Comparison of ENCODE assay signal across 9 cellular contexts in the genomic region with DNA sequence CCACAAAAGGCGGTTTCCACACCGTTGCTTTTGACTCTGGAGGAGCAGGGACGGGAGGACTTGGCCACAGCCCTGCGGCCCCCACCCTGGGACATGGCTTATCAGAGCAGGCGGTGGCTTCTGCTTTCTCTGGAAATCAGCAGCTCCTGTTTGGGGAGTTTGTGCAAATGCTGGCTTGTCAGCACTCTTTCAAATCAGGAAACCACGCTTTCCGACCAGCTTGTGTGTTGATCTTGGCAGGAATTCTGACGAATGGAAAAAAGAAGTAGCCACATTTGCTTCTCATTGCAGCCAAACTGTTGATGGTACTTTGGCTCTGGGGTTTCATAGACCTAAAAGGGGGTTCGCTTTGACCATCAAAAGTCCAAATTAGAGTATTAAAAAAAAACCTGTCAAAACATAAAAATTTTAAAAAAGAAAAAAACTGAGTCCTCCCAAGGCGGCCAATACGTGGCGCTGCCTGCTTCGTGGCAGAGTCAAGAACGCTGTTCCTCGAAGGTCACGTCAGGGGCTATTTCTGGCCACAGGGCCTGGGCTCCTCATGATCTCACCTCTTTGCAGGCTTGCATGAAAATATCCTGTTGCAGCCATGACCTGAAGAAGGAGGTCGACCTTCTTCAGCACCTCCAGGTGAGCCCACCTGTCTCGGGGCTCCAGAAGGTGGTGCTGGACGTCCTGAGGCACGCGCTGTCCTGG.
DNase-seq lines count a peak whose midpoint lies in the region; ATAC-seq and TF ChIP-seq lines count a peak whose summit lies in the region.
"Had no signal": no experiment of that assay in that cellular context is flagged by ENCODE, and none has a peak within 500 bp of the region (broad histone marks: within the 10 kb centered on the region; RNA-seq: fewer than 3 reads in every experiment).

No MANE protein-coding gene starts in this region.

- H3K4me3 Mint-ChIP-seq in activated CD8-positive, alpha-beta T cell treated with anti-CD3 and anti-CD28 coated beads for 36 hours: no peak overlapping the region
- H3K4me3 Mint-ChIP-seq in activated CD8-positive, alpha-beta T cell treated with anti-CD3 and anti-CD28 coated beads, Interleukin-2, amount 10 ng/mL, durations not matched to agents 7 days and 5 days: no peak overlapping the region
- H3K4me3 Mint-ChIP-seq in CD4-positive, alpha-beta memory T cell: no peak overlapping the region
- H3K4me3 Mint-ChIP-seq: CD4-positive, CD25-positive, alpha-beta regulatory T cell had no signal

- peak; percentile 48 for TF ChIP-seq CTCF in activated CD8-positive, alpha-beta T cell treated with anti-CD3 and anti-CD28 coated beads for 36 hours (IDR thresholded peaks at IDR 0.05)
- peak; percentile 35 for TF ChIP-seq CTCF in astrocyte of the spinal cord (IDR thresholded peaks at IDR 0.05; ENCODE audit: low read depth, low read length)
- peak; percentile 27 to 42 for TF ChIP-seq CTCF in tibial artery (IDR thresholded peaks at IDR 0.05)

- H3K9me3 ChIP-seq in tibial artery: no peaks in the 10 kb centered on the region
- no peaks in the 10 kb centered on the region for H3K9me3 ChIP-seq in CD4-positive, alpha-beta memory T cell (ENCODE audit: control insufficient read depth in 1 of 2, low read length in 2 of 2)

- no peaks in the 10 kb centered on the region for H3K9me3 Mint-ChIP-seq in activated CD8-positive, alpha-beta T cell treated with anti-CD3 and anti-CD28 coated beads for 36 hours
- no peaks in the 10 kb centered on the region for H3K9me3 Mint-ChIP-seq in activated CD8-positive, alpha-beta T cell treated with anti-CD3 and anti-CD28 coated beads, Interleukin-2, amount 10 ng/mL, durations not matched to agents 7 days and 5 days (ENCODE audit: insufficient read depth)
- H3K9me3 Mint-ChIP-seq in CD4-positive, alpha-beta memory T cell: no peaks in the 10 kb centered on the region
- H3K9me3 Mint-ChIP-seq: CD4-positive, CD25-positive, alpha-beta regulatory T cell had no signal

- CTCF ChIA-PET in activated CD8-positive, alpha-beta T cell treated with anti-CD3 and anti-CD28 coated beads for 36 hours (lab: Charles Lee): interaction anchor here (1.1 kb wide), 1 partner anchor 103 kb away, joined by 3 read pairs; no protein-coding TSS in a partner anchor
- CTCF ChIA-PET in activated CD8-positive, alpha-beta T cell treated with anti-CD3 and anti-CD28 coated beads, Interleukin-2, amount 10 ng/mL, durations not matched to agents 7 days and 5 days (lab: Charles Lee): interaction anchor here (1.4 kb wide), 1 partner anchor 103 kb away, joined by 4 read pairs; no protein-coding TSS in a partner anchor
- CTCF ChIA-PET in CD4-positive, alpha-beta memory T cell (lab: Charles Lee; ENCODE audit: partially characterized antibody): interaction anchor here (1.1 kb wide), 1 partner anchor 77 kb away, joined by 3 read pairs; no protein-coding TSS in a partner anchor

- H3K27ac Mint-ChIP-seq in activated CD8-positive, alpha-beta T cell treated with anti-CD3 and anti-CD28 coated beads for 36 hours: no peak overlapping the region
- H3K27ac Mint-ChIP-seq in activated CD8-positive, alpha-beta T cell treated with anti-CD3 and anti-CD28 coated beads, Interleukin-2, amount 10 ng/mL, durations not matched to agents 7 days and 5 days: no peak overlapping the region
- no peak overlapping the region for H3K27ac Mint-ChIP-seq in CD4-positive, alpha-beta memory T cell
- H3K27ac Mint-ChIP-seq: CD4-positive, CD25-positive, alpha-beta regulatory T cell had no signal

- H3K36me3 ChIP-seq in tibial artery: no peaks in the 10 kb centered on the region
- H3K36me3 ChIP-seq in CD4-positive, alpha-beta memory T cell (ENCODE audit: insufficient read depth, low read length): no peaks in the 10 kb centered on the region

- POLR2A ChIA-PET in activated CD8-positive, alpha-beta T cell treated with anti-CD3 and anti-CD28 coated beads for 36 hours (lab: Charles Lee): interaction anchor here (1.0 kb wide), 1 partner anchor 23 kb away, joined by 3 read pairs; no protein-coding TSS in a partner anchor
- POLR2A ChIA-PET in activated CD8-positive, alpha-beta T cell treated with anti-CD3 and anti-CD28 coated beads, Interleukin-2, amount 10 ng/mL, durations not matched to agents 7 days and 5 days (lab: Charles Lee): no interaction called here
- POLR2A ChIA-PET in CD4-positive, alpha-beta memory T cell (lab: Charles Lee; ENCODE audit: partially characterized antibody): no interaction called here

- peak; percentile 55 for ATAC-seq in activated CD8-positive, alpha-beta T cell treated with anti-CD3 and anti-CD28 coated beads for 36 hours
- no peak for ATAC-seq in activated CD8-positive, alpha-beta T cell treated with anti-CD3 and anti-CD28 coated beads, Interleukin-2, amount 10 ng/mL, durations not matched to agents 7 days and 5 days
- no peak for ATAC-seq in GM21576 (IDR thresholded peaks at IDR 0.05; ENCODE audit: unreplicated experiment)

- no peaks in the 10 kb centered on the region for H3K36me3 Mint-ChIP-seq in activated CD8-positive, alpha-beta T cell treated with anti-CD3 and anti-CD28 coated beads for 36 hours (ENCODE audit: low read depth)
- H3K36me3 Mint-ChIP-seq in activated CD8-positive, alpha-beta T cell treated with anti-CD3 and anti-CD28 coated beads, Interleukin-2, amount 10 ng/mL, durations not matched to agents 7 days and 5 days (ENCODE audit: low read depth): no peaks in the 10 kb centered on the region
- no peaks in the 10 kb centered on the region for H3K36me3 Mint-ChIP-seq in CD4-positive, alpha-beta memory T cell
- H3K36me3 Mint-ChIP-seq: CD4-positive, CD25-positive, alpha-beta regulatory T cell had no signal

- intact Hi-C loops in activated CD8-positive, alpha-beta T cell treated with anti-CD3 and anti-CD28 coated beads for 36 hours (cut with micrococcal nuclease): no loop called here
- intact Hi-C loops in tibial artery (cut with DNase I; ENCODE audit: low total_unique reads): loop anchor here (5.0 kb wide), 1 partner anchor 83 kb away; no protein-coding TSS in a partner anchor
- intact Hi-C loops in CD4-positive, alpha-beta memory T cell (cut with micrococcal nuclease): no loop called here

- peak; percentile 31 for DNase-seq in activated CD8-positive, alpha-beta T cell treated with anti-CD3 and anti-CD28 coated beads for 36 hours
- no peak for DNase-seq in activated CD8-positive, alpha-beta T cell treated with anti-CD3 and anti-CD28 coated beads, Interleukin-2, amount 10 ng/mL, durations not matched to agents 7 days and 5 days
- peak; percentile 85 for DNase-seq in astrocyte of the spinal cord (ENCODE audit: low read depth, low spot score)
- peak; percentile 79 for DNase-seq in iris pigment epithelial cell (ENCODE audit: low read depth)
- peak; percentile 60 to 73 for DNase-seq in tibial artery
- no peak for DNase-seq in CD4-positive, alpha-beta memory T cell
- no peak for DNase-seq in islet precursor cell
- DNase-seq: CD4-positive, CD25-positive, alpha-beta regulatory T cell had no signal

- H3K27me3 ChIP-seq in tibial artery: peaks cover 0 to 25% of the 10 kb centered on the region in 2 donors
- H3K27me3 ChIP-seq in CD4-positive, alpha-beta memory T cell (ENCODE audit: insufficient read depth, low read length): no peaks in the 10 kb centered on the region

- peaks cover 5% of the 10 kb centered on the region for H3K27me3 Mint-ChIP-seq in activated CD8-positive, alpha-beta T cell treated with anti-CD3 and anti-CD28 coated beads for 36 hours
- H3K27me3 Mint-ChIP-seq in activated CD8-positive, alpha-beta T cell treated with anti-CD3 and anti-CD28 coated beads, Interleukin-2, amount 10 ng/mL, durations not matched to agents 7 days and 5 days (ENCODE audit: low read depth): peaks cover 20% of the 10 kb centered on the region
- H3K27me3 Mint-ChIP-seq in CD4-positive, alpha-beta memory T cell: peaks cover 3 to 8% of the 10 kb centered on the region in 2 donors

- H3K4me3 ChIP-seq in astrocyte of the spinal cord (ENCODE audit: low read depth, low read length): no peak overlapping the region
- peak overlapping the region in 1 of 2 donors; percentile 10 for H3K4me3 ChIP-seq in tibial artery
- H3K4me3 ChIP-seq in CD4-positive, alpha-beta memory T cell (ENCODE audit: low read length in 2 of 2): no peak overlapping the region

- in situ Hi-C loops in astrocyte of the spinal cord (cut with HindIII; ENCODE audit: low sequenced_read_pairs): loop anchor here (10.0 kb wide), 1 partner anchor 86 kb away; no protein-coding TSS in a partner anchor

- H3K4me1 Mint-ChIP-seq in activated CD8-positive, alpha-beta T cell treated with anti-CD3 and anti-CD28 coated beads for 36 hours (ENCODE audit: low read depth): no peaks in the 10 kb centered on the region
- no peaks in the 10 kb centered on the region for H3K4me1 Mint-ChIP-seq in activated CD8-positive, alpha-beta T cell treated with anti-CD3 and anti-CD28 coated beads, Interleukin-2, amount 10 ng/mL, durations not matched to agents 7 days and 5 days (ENCODE audit: low read depth)
- peaks cover 0 to 2% (median under 1%) of the 10 kb centered on the region in 4 donors for H3K4me1 Mint-ChIP-seq in CD4-positive, alpha-beta memory T cell
- H3K4me1 Mint-ChIP-seq: CD4-positive, CD25-positive, alpha-beta regulatory T cell had no signal

- H3K27ac ChIP-seq in tibial artery: no peak overlapping the region
- H3K27ac ChIP-seq in CD4-positive, alpha-beta memory T cell (ENCODE audit: low read depth, low read length): no peak overlapping the region

- peaks cover 0 to 30% (median 16%) of the 10 kb centered on the region in 4 donors for H3K4me1 ChIP-seq in tibial artery
- H3K4me1 ChIP-seq in CD4-positive, alpha-beta memory T cell (ENCODE audit: insufficient read depth, low read length): no peaks in the 10 kb centered on the region

Comparison
In these comparisons a context has a peak if more than half of its experiments do, and no peak if none do; other contexts are left out.
1. DNase-seq: peak in activated CD8-positive, alpha-beta T cell treated with anti-CD3 and anti-CD28 coated beads for 36 hours (single experiment), astrocyte of the spinal cord (single experiment), iris pigment epithelial cell (single experiment) and tibial artery (2 of 2); none in activated CD8-positive, alpha-beta T cell treated with anti-CD3 and anti-CD28 coated beads, Interleukin-2, amount 10 ng/mL, durations not matched to agents 7 days and 5 days (single experiment), CD4-positive, alpha-beta memory T cell (0 of 5) and islet precursor cell (single experiment).
2. Peak in every context shown above with its lines, with median percentiles within 50 percentile points of each other: CTCF ChIP-seq.